Comparison of ENCODE assay signal across 8 cellular contexts in the genomic region with DNA sequence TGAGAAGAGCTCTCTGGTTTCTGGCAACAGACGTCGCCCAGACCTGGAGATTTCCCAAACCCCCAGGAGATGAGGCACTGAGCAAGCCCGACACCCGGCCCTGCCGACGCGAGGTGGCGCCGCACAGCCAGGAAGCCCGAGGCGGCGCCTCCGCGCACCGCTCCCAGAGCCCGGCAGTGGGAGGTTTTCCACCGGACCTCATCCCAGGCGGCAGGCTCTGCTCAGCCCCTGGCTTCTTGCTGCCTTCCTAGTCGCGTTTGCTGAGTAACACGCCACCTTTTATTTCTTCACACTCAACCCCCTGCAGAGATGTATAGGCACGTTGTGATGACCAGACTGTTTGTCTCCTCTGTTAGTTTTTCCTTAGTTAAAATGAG. TPM values are rescaled to one million over a fixed set of nuclear protein-coding genes. Genes with fewer than 3 reads are reported as not detected.
DNase-seq lines count a peak whose midpoint lies in the region; ATAC-seq and TF ChIP-seq lines count a peak whose summit lies in the region.

No MANE protein-coding gene starts in this region.

- no peaks in the 10 kb centered on the region for H3K27me3 ChIP-seq in ascending aorta
- H3K27me3 ChIP-seq in sigmoid colon, result no peaks in the 10 kb centered on the region

- H3K9me3 ChIP-seq in ascending aorta, result no peaks in the 10 kb centered on the region
- no peaks in the 10 kb centered on the region for H3K9me3 ChIP-seq in sigmoid colon

- intact Hi-C loops in ascending aorta (cut with DNase I), result loop anchor here (1.0 to 10.0 kb wide), 3 partner anchors 181 to 521 kb away; no protein-coding TSS in a partner anchor
- intact Hi-C loops in sigmoid colon (cut with DNase I), result loop anchor here (2.0 to 10.0 kb wide), 3 partner anchors 275 to 521 kb away; no protein-coding TSS in a partner anchor

- 1 to 2% methylated on average over 22 of the region's 22 CpGs for WGBS in sigmoid colon, 2 donors

- no peaks in the 10 kb centered on the region for H3K4me1 ChIP-seq in ascending aorta
- peaks cover 0 to 15% (median 10%) of the 10 kb centered on the region in 4 donors for H3K4me1 ChIP-seq in sigmoid colon

- H3K27ac ChIP-seq in ascending aorta, result no peak overlapping the region
- H3K27ac ChIP-seq in sigmoid colon, result no peak overlapping the region

- peak; percentile 22 to 58 (median 39) for TF ChIP-seq CTCF in ascending aorta (IDR thresholded peaks at IDR 0.05)
- peak; percentile 48 to 78 (median 66) for TF ChIP-seq CTCF in sigmoid colon (IDR thresholded peaks at IDR 0.05)

- no peak for TF ChIP-seq POLR2A in sigmoid colon (IDR thresholded peaks at IDR 0.05)

- H3K36me3 ChIP-seq in ascending aorta (no peaks in the 10 kb centered on the region), sigmoid colon (no peaks in the 10 kb centered on the region)

- ATAC-seq in GM21360 (IDR thresholded peaks at IDR 0.05; ENCODE audit: unreplicated experiment) (peak; percentile 75), HG02571 (IDR thresholded peaks at IDR 0.05; ENCODE audit: unreplicated experiment) (no peak)

- H3K4me3 ChIP-seq in ascending aorta (no peak overlapping the region), sigmoid colon (no peak overlapping the region)

- TF ChIP-seq EP300 in sigmoid colon (IDR thresholded peaks at IDR 0.05), result no peak

- DNase-seq in AML-193 (lab: John Stamatoyannopoulos, UW) (peak; percentile 17 to 31), NCI-H524 (lab: John Stamatoyannopoulos, UW) (peak; percentile 58 to 82), ascending aorta (ENCODE audit: low spot score in 2 of 2) (peak in 1 of 2 donors; percentile 70), hepatic stellate cell (ENCODE audit: low spot score) (peak; percentile 54), sigmoid colon (peak; percentile 88), NCI-H1694 treated with DMSO at 0.1 percent for 48 hours (lab: John Stamatoyannopoulos, UW) (no peak)

RNA-seq across cellular contexts. Expression of a gene that starts 56.3 kb away (rescaled TPM):
- 29.7 TPM for total RNA-seq in ascending aorta
- total RNA-seq in sigmoid colon, result 100 to 1,000 TPM; 116 to 205 (median 170) TPM
- 100 to 1,000 TPM in 1 of 3 donors, 10 to 100 TPM in 2; 26.4 to 143 (median 58.3) TPM for polyA plus RNA-seq in sigmoid colon
